ENCODE assay signal across 8 cellular contexts in genomic region chr16:13919330-13919682, GRCh38.
DNase-seq lines count a peak whose midpoint lies in the region; ATAC-seq, FAIRE-seq and TF ChIP-seq lines count a peak whose summit lies in the region.

No MANE protein-coding gene starts in this region.

- peaks cover 3% of the 10 kb centered on the region for H3K4me1 ChIP-seq in Loucy (ENCODE audit: insufficient read depth, low read length, poor library complexity, severe bottlenecking)
- peaks cover 5% of the 10 kb centered on the region for H3K4me1 ChIP-seq in mucosa of stomach (ENCODE audit: control insufficient read depth, insufficient read depth, low read length)

- peak overlapping the region; percentile 99 for H2AFZ ChIP-seq in Loucy (ENCODE audit: low read length)

- peak; percentile 93 for FAIRE-seq in endometrium (lab: Jason Lieb, UNC)

- no peaks in the 10 kb centered on the region for H3K9me2 ChIP-seq in Loucy (replicated peaks; ENCODE audit: low read depth, low read length)

- H4K20me1 ChIP-seq in Loucy (ENCODE audit: insufficient read depth, low read length, poor library complexity, severe bottlenecking) = no peaks in the 10 kb centered on the region

- H3K9ac ChIP-seq in Loucy (ENCODE audit: low read depth, low read length, poor library complexity, severe bottlenecking) (peak overlapping the region; percentile 94), mucosa of stomach (ENCODE audit: low read length) (peak overlapping the region; percentile 22)

- peak; percentile 72 for DNase-seq in DMS 273 treated with DMSO at 0.1 percent for 48 hours (lab: John Stamatoyannopoulos, UW)
- DNase-seq in GM19240 (ENCODE audit: insufficient read length, low spot score) = no peak
- DNase-seq in EL = no peak
- no peak for DNase-seq in amygdala (lab: John Stamatoyannopoulos, UW)

- TF ChIP-seq CTCF in Loucy (conservative IDR thresholded peaks at IDR 0.05; ENCODE audit: low read length) = no peak

- H3K9me3 ChIP-seq in Loucy (ENCODE audit: insufficient read depth, low read depth, low read length) (no peaks in the 10 kb centered on the region), mucosa of stomach (ENCODE audit: control insufficient read depth, low read length) (no peaks in the 10 kb centered on the region)

- H3K27me3 ChIP-seq in Loucy (ENCODE audit: insufficient read depth, low read length, poor library complexity, severe bottlenecking) (no peaks in the 10 kb centered on the region), mucosa of stomach (ENCODE audit: control insufficient read depth, insufficient read depth, low read length) (no peaks in the 10 kb centered on the region)

- peaks cover 9% of the 10 kb centered on the region; the same call in 1 of the 2 replicates for H3K79me2 ChIP-seq in Loucy (ENCODE audit: insufficient read depth, low read length)

- H3F3A ChIP-seq in Loucy (ENCODE audit: low read depth) = no peaks in the 10 kb centered on the region

- peak overlapping the region; percentile 86 for H3K4me2 ChIP-seq in Loucy (ENCODE audit: low read depth, low read length, poor library complexity, severe bottlenecking)

- ATAC-seq in SK-N-SH treated with all-trans-retinoic acid at 6 μM for 48 hours = peak; percentile 52

- H3K36me3 ChIP-seq in Loucy (ENCODE audit: insufficient read depth, low read length) (no peaks in the 10 kb centered on the region), mucosa of stomach (ENCODE audit: control insufficient read depth, insufficient read depth, low read length) (no peaks in the 10 kb centered on the region)

- peak overlapping the region; percentile 93 for H3K4me3 ChIP-seq in Loucy (ENCODE audit: low read length, poor library complexity, severe bottlenecking)
- no peak overlapping the region for H3K4me3 ChIP-seq in mucosa of stomach (ENCODE audit: low read length)

TF ChIP-seq in SK-N-SH treated with all-trans-retinoic acid at 6 μM for 48 hours, 23 proteins besides CTCF, POLR2A, EP300 and RAD21:
- TF ChIP-seq RARB (CRISPR knock-in tag; IDR thresholded peaks at IDR 0.05) = no peak
- no peak for TF ChIP-seq ZFP3 (CRISPR knock-in tag; IDR thresholded peaks at IDR 0.05)
- no peak for TF ChIP-seq TSHZ2 (CRISPR knock-in tag; IDR thresholded peaks at IDR 0.05)
- no peak for TF ChIP-seq PPARA (CRISPR knock-in tag; IDR thresholded peaks at IDR 0.05; ENCODE audit: borderline replicate concordance)
- no peak for TF ChIP-seq ARNTL (CRISPR knock-in tag; IDR thresholded peaks at IDR 0.05; ENCODE audit: borderline replicate concordance, low read depth)
- no peak for TF ChIP-seq ZNF8 (CRISPR knock-in tag; IDR thresholded peaks at IDR 0.05)
- no peak for TF ChIP-seq PATZ1 (CRISPR knock-in tag; IDR thresholded peaks at IDR 0.05; ENCODE audit: borderline replicate concordance)
- no peak for TF ChIP-seq TCF4 (CRISPR knock-in tag; IDR thresholded peaks at IDR 0.05; ENCODE audit: borderline replicate concordance)
- TF ChIP-seq ISL1 (CRISPR knock-in tag; IDR thresholded peaks at IDR 0.05) = no peak
- TF ChIP-seq GLIS3 (CRISPR knock-in tag; IDR thresholded peaks at IDR 0.05) = no peak
- no peak for TF ChIP-seq ZNF565 (CRISPR knock-in tag; conservative IDR thresholded peaks at IDR 0.05; ENCODE audit: low read depth)
- no peak for TF ChIP-seq POU6F1 (CRISPR knock-in tag; IDR thresholded peaks at IDR 0.05; ENCODE audit: borderline replicate concordance, low read depth)
- TF ChIP-seq ZNF70 (CRISPR knock-in tag; IDR thresholded peaks at IDR 0.05) = no peak
- no peak for TF ChIP-seq SNAI2 (CRISPR knock-in tag; IDR thresholded peaks at IDR 0.05)
- no peak for TF ChIP-seq OSR1 (CRISPR knock-in tag; IDR thresholded peaks at IDR 0.05)
- no peak for TF ChIP-seq ZC3H10 (CRISPR knock-in tag; IDR thresholded peaks at IDR 0.05)
- no peak for TF ChIP-seq CSDC2 (CRISPR knock-in tag; IDR thresholded peaks at IDR 0.05)
